8 cellular contexts compared by ENCODE assay signal in the genomic region with DNA sequence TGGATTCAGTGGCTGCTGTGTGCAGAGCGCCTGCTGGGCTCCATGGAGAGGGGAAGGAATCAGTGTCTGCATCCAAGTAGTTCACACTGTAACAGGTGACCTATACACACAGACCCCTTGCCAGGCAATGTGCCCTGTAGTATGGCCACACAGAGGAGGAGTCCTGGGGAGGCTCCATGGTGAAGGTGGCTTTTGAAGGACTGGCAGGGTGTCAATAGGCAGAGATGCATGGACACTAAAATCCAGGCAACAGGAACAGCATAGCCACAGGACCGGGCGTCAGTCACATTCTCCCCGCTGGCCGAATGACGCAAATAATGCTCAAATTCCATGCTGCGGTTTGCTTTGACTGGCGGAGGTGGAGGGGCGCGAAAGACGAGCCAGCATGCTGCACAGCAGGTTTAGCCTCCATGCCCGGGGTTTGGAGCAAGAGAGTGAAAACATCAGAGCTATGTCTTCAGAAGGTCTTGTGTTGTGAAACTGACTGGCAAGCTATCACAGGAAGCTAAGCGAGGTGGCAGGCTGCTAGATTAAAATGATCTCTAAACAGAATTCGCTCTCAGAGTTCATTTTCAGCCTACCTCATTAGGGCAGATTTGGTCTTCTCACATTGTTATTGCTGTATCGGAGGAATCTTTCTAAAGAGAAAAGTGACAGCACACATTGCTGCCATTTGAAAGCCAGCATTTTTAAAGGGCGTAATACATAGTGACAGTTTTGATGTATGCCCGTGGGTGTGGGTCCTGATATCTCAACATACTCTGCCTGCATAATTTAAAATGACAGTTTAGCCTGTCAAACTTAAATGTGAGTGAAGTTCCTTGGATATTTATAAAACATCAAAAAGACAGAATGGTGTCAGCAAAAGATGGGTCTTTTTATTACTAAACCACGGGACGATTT. TPM values are rescaled to one million over a fixed set of nuclear protein-coding genes. Genes with fewer than 3 reads are reported as not detected.
DNase-seq lines count a peak whose midpoint lies in the region; ATAC-seq, FAIRE-seq and TF ChIP-seq lines count a peak whose summit lies in the region.

No MANE protein-coding gene starts in this region.

- intact Hi-C loops in kidney (cut with DNase I) (no loop called here), spleen (cut with DNase I; ENCODE audit: low total_unique reads) (no loop called here)

- ATAC-seq in DND-41 (ENCODE audit: insufficient read depth, low read depth), result peak; percentile 20; the same call in 1 of the 3 replicates
- no peak for ATAC-seq in HG03280 (IDR thresholded peaks at IDR 0.05; ENCODE audit: unreplicated experiment)
- no peak for ATAC-seq in GM21528 (IDR thresholded peaks at IDR 0.05; ENCODE audit: low FRiP score, unreplicated experiment)

- H3K9ac ChIP-seq in DND-41 (ENCODE audit: low read depth, low read length) (peak overlapping the region; percentile 73), kidney (ENCODE audit: low read length in 2 of 2) (peak overlapping the region; percentile 35 to 98)

- H3K36me3 ChIP-seq in DND-41 (ENCODE audit: insufficient read depth, low read length) (no peaks in the 10 kb centered on the region; the same call in 1 of the 2 replicates), bronchial epithelial cell (ENCODE audit: control insufficient read depth, insufficient read depth, low read length) (no peaks in the 10 kb centered on the region), kidney (ENCODE audit: control insufficient read depth in 1 of 2, insufficient read depth in 2 of 2, low read length in 2 of 2) (no peaks in the 10 kb centered on the region), spleen (peaks cover 0 to 17% (median 3%) of the 10 kb centered on the region in 6 donors)

- H4K20me1 ChIP-seq in DND-41 (ENCODE audit: insufficient read depth, low read length), result peaks cover 13% of the 10 kb centered on the region

- no peak for FAIRE-seq in bronchial epithelial cell (lab: Jason Lieb, UNC)
- no peak for FAIRE-seq in kidney (lab: Jason Lieb, UNC)

- H3K4me3 ChIP-seq in DND-41 (ENCODE audit: low read depth in 1 of 2, low read length in 2 of 2), result peak overlapping the region; percentile 48 to 62
- peak overlapping the region; percentile 85 for H3K4me3 ChIP-seq in bronchial epithelial cell (ENCODE audit: low read depth, low read length)
- peak overlapping the region; percentile 100 for H3K4me3 ChIP-seq in kidney (ENCODE audit: low read length in 2 of 2)
- peak overlapping the region; percentile 81 to 97 (median 91) for H3K4me3 ChIP-seq in spleen

- peaks cover 25% of the 10 kb centered on the region for H3K79me2 ChIP-seq in DND-41 (ENCODE audit: insufficient read depth, low read length)

- no peak for TF ChIP-seq CTCF in DND-41 (IDR thresholded peaks at IDR 0.05; ENCODE audit: borderline replicate concordance, extremely low read depth, low read length, poor library complexity, severe bottlenecking)
- no peak for TF ChIP-seq CTCF in VCaP (conservative IDR thresholded peaks at IDR 0.05)
- no peak for TF ChIP-seq CTCF in bronchial epithelial cell (IDR thresholded peaks at IDR 0.05; ENCODE audit: insufficient read depth, low read length, severe bottlenecking)
- no peak for TF ChIP-seq CTCF in kidney (IDR thresholded peaks at IDR 0.05; ENCODE audit: borderline replicate concordance, extremely low read depth, insufficient read depth)
- TF ChIP-seq CTCF in spleen (IDR thresholded peaks at IDR 0.05 in 8 of 11, conservative IDR thresholded peaks at IDR 0.05 in 3 of 11), result peak in 1 of 11 experiments; percentile 3

- no peaks in the 10 kb centered on the region for H3K27me3 ChIP-seq in DND-41 (ENCODE audit: insufficient read depth, low read length, poor library complexity)
- no peaks in the 10 kb centered on the region for H3K27me3 ChIP-seq in bronchial epithelial cell (ENCODE audit: control insufficient read depth, insufficient read depth, low read length)
- no peaks in the 10 kb centered on the region for H3K27me3 ChIP-seq in spleen (replicated peaks in 1 of 7)

- peak overlapping the region; percentile 89 for H2AFZ ChIP-seq in DND-41 (ENCODE audit: low read depth, low read length)

- DNase-seq in DND-41 (peak; percentile 47), NCI-H128 (lab: John Stamatoyannopoulos, UW; ENCODE audit: unreplicated experiment) (peak; percentile 33), bronchial epithelial cell (ENCODE audit: low read depth) (peak; percentile 88), kidney (peak; percentile 80), spleen (peak; percentile 82)

- H3K27ac ChIP-seq in DND-41 (ENCODE audit: low read length) (peak overlapping the region; percentile 79; the same call in 1 of the 2 replicates), VCaP (peak overlapping the region; percentile 60; the same call in 1 of the 2 replicates), kidney (ENCODE audit: low read depth in 2 of 2, low read length in 2 of 2) (peak overlapping the region; percentile 61 to 90), spleen (peak overlapping the region; percentile 87 to 98 (median 94))

- H3K4me2 ChIP-seq in DND-41 (ENCODE audit: insufficient read depth, low read length), result peak overlapping the region; percentile 61

- H3K4me1 ChIP-seq in DND-41 (ENCODE audit: insufficient read depth, low read length) (peaks cover 30% of the 10 kb centered on the region), kidney (ENCODE audit: control insufficient read depth in 1 of 2, insufficient read depth in 1 of 2, low read depth in 1 of 2, low read length in 2 of 2) (peaks cover 5% of the 10 kb centered on the region in 2 donors), spleen (peaks cover 21 to 49% (median 37%) of the 10 kb centered on the region in 6 donors)

- WGBS in spleen, 5 donors, result 12 to 23% (median 19%) methylated on average over 12 to 19 of the region's 19 CpGs

- H3K9me3 ChIP-seq in DND-41 (ENCODE audit: insufficient read depth, low read length, severe bottlenecking) (no peaks in the 10 kb centered on the region), kidney (ENCODE audit: control insufficient read depth in 1 of 2, low read length in 2 of 2) (no peaks in the 10 kb centered on the region), spleen (no peaks in the 10 kb centered on the region)

- no peak for TF ChIP-seq POLR2A in spleen (IDR thresholded peaks at IDR 0.05)

RNA-seq across cellular contexts. Expression of a gene that starts 1.1 kb away (rescaled TPM):
- total RNA-seq in bronchial epithelial cell, result 140 and 178 TPM in 2 replicates
- 47.4 TPM for total RNA-seq in kidney
- 34.5 TPM for polyA plus RNA-seq in kidney (ENCODE audit: insufficient read depth, low read depth, low replicate concordance)
- 10 to 100 TPM; 34.2 to 58.0 (median 42.0) TPM for total RNA-seq in spleen
- 10 to 100 TPM; 33.1 to 37.8 (median 36.0) TPM for polyA plus RNA-seq in spleen

RNA-seq across cellular contexts. Expression of a gene that starts 58.0 kb away (rescaled TPM):
- total RNA-seq in bronchial epithelial cell (22.1 and 30.1 TPM in 2 replicates), kidney (71.8 TPM), spleen (10 to 100 TPM; 44.9 to 89.9 (median 57.3) TPM)
- polyA plus RNA-seq in kidney (ENCODE audit: insufficient read depth, low read depth, low replicate concordance) (48.1 TPM), spleen (10 to 100 TPM; 29.7 to 46.6 (median 29.7) TPM)

Comparison
In these comparisons a context has a peak if more than half of its experiments do, and no peak if none do; other contexts are left out.
1. DNase-seq: peak in every context shown above with its lines; median percentile 88 in bronchial epithelial cell; 82 in spleen; 80 in kidney; 47 in DND-41; 33 in NCI-H128.